10 cellular contexts compared by ENCODE assay signal in the genomic region with DNA sequence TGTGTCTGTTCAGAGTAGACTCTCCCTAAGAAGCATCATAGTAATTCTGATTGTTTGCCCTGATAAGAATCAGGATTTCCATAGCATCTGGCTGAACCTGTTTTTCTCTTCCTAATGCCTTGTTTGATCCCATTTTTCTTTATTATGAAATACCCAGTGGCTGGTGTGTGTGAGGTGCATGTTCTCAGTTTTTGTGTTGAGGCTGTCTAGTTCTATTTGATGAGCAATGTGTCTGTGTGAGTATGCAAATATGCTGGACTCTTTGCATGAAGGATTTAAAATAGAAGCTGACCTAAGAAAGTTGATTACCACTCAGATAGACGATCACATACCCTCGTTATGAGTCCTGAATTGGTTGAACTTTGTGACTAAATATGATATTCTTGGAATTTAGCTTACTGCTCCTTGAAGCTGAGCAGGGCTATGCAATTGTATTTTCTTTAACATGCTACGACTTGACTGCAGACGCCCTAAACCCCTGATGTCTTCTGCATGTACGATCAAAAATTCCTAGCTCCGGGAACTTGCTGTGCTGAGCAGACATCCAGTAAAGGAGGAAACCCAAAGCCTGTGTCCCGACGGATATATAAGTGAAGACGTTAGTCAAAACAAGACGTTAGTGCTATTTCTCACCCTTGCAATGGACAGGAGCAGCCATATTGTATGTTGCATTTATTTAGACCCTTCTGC. TPM values are rescaled to one million over a fixed set of nuclear protein-coding genes. Genes with fewer than 3 reads are reported as not detected.
DNase-seq lines count a peak whose midpoint lies in the region; ATAC-seq, FAIRE-seq and TF ChIP-seq lines count a peak whose summit lies in the region.
"Had no signal": no experiment of that assay in that cellular context is flagged by ENCODE, and none has a peak within 500 bp of the region (broad histone marks: within the 10 kb centered on the region; RNA-seq: fewer than 3 reads in every experiment).

No MANE protein-coding gene starts in this region.

- H3K4me3 ChIP-seq in skin epidermis, result no peak overlapping the region
- no peak overlapping the region for H3K4me3 ChIP-seq in ovary
- H3K4me3 ChIP-seq in pancreas, result no peak overlapping the region
- H3K4me3 ChIP-seq in testis, result no peak overlapping the region

- H3K27ac ChIP-seq in skin epidermis, result peak overlapping the region in 16 of 21 experiments; percentile 3 to 86 (median 46)
- no peak overlapping the region for H3K27ac ChIP-seq in ovary
- H3K27ac ChIP-seq in pancreas, result peak overlapping the region in 2 of 4 donors; percentile 34 to 51
- no peak overlapping the region for H3K27ac ChIP-seq in testis

- ATAC-seq in GM19395 (IDR thresholded peaks at IDR 0.05; ENCODE audit: unreplicated experiment) (peak; percentile 51), HG03066 (IDR thresholded peaks at IDR 0.05; ENCODE audit: low read depth, unreplicated experiment) (peak; percentile 53), pancreas (no peak)
- ATAC-seq: left cardiac atrium had no signal

- DNase-seq in amniotic stem cell (lab: John Stamatoyannopoulos, UW) (peak; percentile 27), ovary (no peak), RKO (ENCODE audit: low spot score) (no peak), pancreas (no peak), testis (no peak)
- DNase-seq: central memory CD4-positive, alpha-beta T cell; left cardiac atrium had no signal

- FAIRE-seq in pancreas (lab: Jason Lieb, UNC), result no peak

- H3K36me3 ChIP-seq in ovary (no peaks in the 10 kb centered on the region), pancreas (no peaks in the 10 kb centered on the region), testis (ENCODE audit: low read depth, missing control alignments) (no peaks in the 10 kb centered on the region)

- TF ChIP-seq EP300 in ovary (IDR thresholded peaks at IDR 0.05), result no peak

- 92 to 93% (median 93%) methylated on average over 10 of the region's 10 CpGs for WGBS in ovary, 3 donors
- 85 to 89% methylated on average over 10 of the region's 10 CpGs for WGBS in pancreas, 2 donors
- WGBS in testis, 2 donors, result 88 to 97% methylated on average over 10 of the region's 10 CpGs

- H3K27me3 ChIP-seq in ovary (no peaks in the 10 kb centered on the region), pancreas (no peaks in the 10 kb centered on the region), testis (no peaks in the 10 kb centered on the region)

- no peak for TF ChIP-seq POLR2A in ovary (IDR thresholded peaks at IDR 0.05)
- TF ChIP-seq POLR2A in testis (IDR thresholded peaks at IDR 0.05), result no peak

- H3K9me3 ChIP-seq in ovary, result no peaks in the 10 kb centered on the region
- no peaks in the 10 kb centered on the region for H3K9me3 ChIP-seq in pancreas
- H3K9me3 ChIP-seq in testis, result no peaks in the 10 kb centered on the region

- peaks cover 5% of the 10 kb centered on the region for H3K4me1 ChIP-seq in ovary (ENCODE audit: insufficient read depth)
- peaks cover 6 to 29% (median 16%) of the 10 kb centered on the region in 3 donors for H3K4me1 ChIP-seq in pancreas
- H3K4me1 ChIP-seq in testis, result no peaks in the 10 kb centered on the region

- TF ChIP-seq CTCF in ovary (IDR thresholded peaks at IDR 0.05), result no peak
- no peak for TF ChIP-seq CTCF in pancreas (IDR thresholded peaks at IDR 0.05)
- no peak for TF ChIP-seq CTCF in testis (IDR thresholded peaks at IDR 0.05)

- intact Hi-C loops in ovary (cut with DNase I), result no loop called here
- intact Hi-C loops in pancreas (cut with DNase I), result loop anchor here in 1 of 3 donors (10.0 kb wide), 1 partner anchor 47 kb away; a partner anchor contains a TSS
- intact Hi-C loops in testis (cut with DNase I; ENCODE audit: low total_unique reads), result no loop called here

RNA-seq across cellular contexts. Expression of a gene that starts 51.3 kb away (rescaled TPM):
- total RNA-seq in ovary, result 10 to 100 TPM; 23.0 to 53.7 (median 33.3) TPM
- polyA plus RNA-seq in ovary, result 10 to 100 TPM in 1 of 2 donors, 1 to 10 TPM in 1; 7.8 to 12.9 TPM
- total RNA-seq in pancreas, result 10 to 100 TPM; 16.6 to 24.0 (median 20.7) TPM
- polyA plus RNA-seq in pancreas, result 1 to 10 TPM; 3.9 to 6.7 TPM
- total RNA-seq in testis, result 10 to 100 TPM; 33.1 to 34.7 TPM
- polyA plus RNA-seq in testis (ENCODE audit: insufficient read depth, low read depth, low replicate concordance), result 6.2 TPM

Comparison
In these comparisons a context has a peak if more than half of its experiments do, and no peak if none do; other contexts are left out.
1. ATAC-seq: peak in GM19395 (single experiment) and HG03066 (single experiment); none in pancreas (0 of 4).
2. H3K27ac ChIP-seq: peak in skin epidermis (16 of 21); none in ovary (0 of 2) and testis (0 of 2).